11 cellular contexts compared by ENCODE assay signal in the genomic region with DNA sequence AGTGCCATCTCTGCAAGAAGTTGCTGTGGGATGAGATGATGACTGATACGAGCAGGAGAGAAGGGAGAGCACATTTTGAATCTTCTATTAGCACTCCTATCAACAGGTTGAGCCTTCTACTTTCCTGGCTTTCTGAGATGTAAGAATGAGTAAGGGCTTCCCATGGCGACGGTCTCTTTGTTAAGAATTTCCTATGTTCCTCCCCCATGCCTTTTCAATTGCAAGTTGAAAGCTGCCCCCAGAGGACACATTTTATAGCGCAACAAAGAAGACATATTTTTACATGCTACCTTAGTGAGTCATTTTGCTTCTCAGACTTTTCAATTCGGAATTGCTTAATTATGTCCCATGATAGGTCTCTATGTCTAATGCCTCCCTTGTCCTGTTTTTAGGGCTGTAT.
DNase-seq lines count a peak whose midpoint lies in the region; TF ChIP-seq lines count a peak whose summit lies in the region.
"Had no signal": no experiment of that assay in that cellular context is flagged by ENCODE, and none has a peak within 500 bp of the region (broad histone marks: within the 10 kb centered on the region; RNA-seq: fewer than 3 reads in every experiment).

No MANE protein-coding gene starts in this region.

- no peaks in the 10 kb centered on the region for H3K9me3 Mint-ChIP-seq in chondrocyte (ENCODE audit: low read depth)
- peaks cover 7% of the 10 kb centered on the region for H3K9me3 Mint-ChIP-seq in activated T-cell treated with anti-CD3 and anti-CD28 coated beads, Interleukin-2, amount 50 U/mL, for 24 hours
- H3K9me3 Mint-ChIP-seq: memory B cell had no signal

- TF ChIP-seq CTCF in GM12872 (IDR thresholded peaks at IDR 0.05; ENCODE audit: insufficient read depth, low read depth, low read length) = peak; percentile 38; the same call in 1 of the 3 replicates
- peak; percentile 76 for TF ChIP-seq CTCF in chondrocyte (IDR thresholded peaks at IDR 0.05)
- TF ChIP-seq CTCF in GM10248 (IDR thresholded peaks at IDR 0.05; ENCODE audit: control extremely low read depth, extremely low read depth, low read depth, missing control alignments) = no peak

- no peaks in the 10 kb centered on the region for H3K36me3 Mint-ChIP-seq in chondrocyte (ENCODE audit: low read depth)
- no peaks in the 10 kb centered on the region for H3K36me3 Mint-ChIP-seq in activated T-cell treated with anti-CD3 and anti-CD28 coated beads, Interleukin-2, amount 50 U/mL, for 24 hours (ENCODE audit: low read depth)
- H3K36me3 Mint-ChIP-seq: memory B cell had no signal

- peak overlapping the region; percentile 78 for H3K27ac Mint-ChIP-seq in chondrocyte (ENCODE audit: unreplicated experiment)
- no peak overlapping the region for H3K27ac Mint-ChIP-seq in activated T-cell treated with anti-CD3 and anti-CD28 coated beads, Interleukin-2, amount 50 U/mL, for 24 hours
- H3K27ac Mint-ChIP-seq: activated naive CD4-positive, alpha-beta T cell treated with anti-CD3 and anti-CD28 coated beads for 36 hours; memory B cell had no signal

- H3K27me3 Mint-ChIP-seq in chondrocyte (ENCODE audit: low read depth) = no peaks in the 10 kb centered on the region
- H3K27me3 Mint-ChIP-seq in activated T-cell treated with anti-CD3 and anti-CD28 coated beads, Interleukin-2, amount 50 U/mL, for 24 hours = no peaks in the 10 kb centered on the region
- H3K27me3 Mint-ChIP-seq: memory B cell had no signal

- H3K9me3 ChIP-seq in neuron (ENCODE audit: low read length) = no peaks in the 10 kb centered on the region

- H3K27me3 ChIP-seq in neuron (ENCODE audit: insufficient read depth, low read length) = no peaks in the 10 kb centered on the region

- H3K4me1 ChIP-seq in neuron (ENCODE audit: insufficient read depth, low read length) = peaks cover 22% of the 10 kb centered on the region

- DNase-seq in NCI-H226 (peak; percentile 86), chondrocyte (ENCODE audit: low spot score) (no peak), NCI-H1048 (lab: John Stamatoyannopoulos, UW) (no peak), GM10248 (ENCODE audit: extremely low spot score) (no peak)
- DNase-seq in NK-92 treated with Interleukin-12 subunit alpha and Interleukin-12 subunit beta, amount 100 ng/mL, for 24 hours (lab: John Stamatoyannopoulos, UW) = no peak
- no peak for DNase-seq in activated T-cell treated with anti-CD3 and anti-CD28 coated beads, Interleukin-2, amount 50 U/mL, for 24 hours
- DNase-seq: activated naive CD4-positive, alpha-beta T cell treated with anti-CD3 and anti-CD28 coated beads for 36 hours; stimulated activated naive CD8-positive, alpha-beta T cell treated with anti-CD3 and anti-CD28 coated beads, Interleukin-15, Interleukin-2, amounts not matched to agents 100 U/mL and 50 U/mL, for 24 hours had no signal

- CTCF ChIA-PET in GM10248 (lab: Yijun Ruan, JAX) = no interaction called here

- H3K4me1 Mint-ChIP-seq in chondrocyte (ENCODE audit: low read depth) = peaks cover 22% of the 10 kb centered on the region
- H3K4me1 Mint-ChIP-seq in activated T-cell treated with anti-CD3 and anti-CD28 coated beads, Interleukin-2, amount 50 U/mL, for 24 hours (ENCODE audit: low read depth) = no peaks in the 10 kb centered on the region
- H3K4me1 Mint-ChIP-seq: memory B cell had no signal

- POLR2A ChIA-PET in GM10248 (lab: Yijun Ruan, JAX) = no interaction called here

- H3K4me3 ChIP-seq in neuron (ENCODE audit: low read length) = no peak overlapping the region

- H3K36me3 ChIP-seq in neuron (ENCODE audit: insufficient read depth, low read length) = no peaks in the 10 kb centered on the region

- H3K4me3 Mint-ChIP-seq in chondrocyte (ENCODE audit: unreplicated experiment) = no peak overlapping the region
- H3K4me3 Mint-ChIP-seq in activated T-cell treated with anti-CD3 and anti-CD28 coated beads, Interleukin-2, amount 50 U/mL, for 24 hours = no peak overlapping the region
- H3K4me3 Mint-ChIP-seq: activated naive CD4-positive, alpha-beta T cell treated with anti-CD3 and anti-CD28 coated beads for 36 hours; memory B cell had no signal

- H2AFZ ChIP-seq in neuron (ENCODE audit: low read depth, low read length) = peak overlapping the region; percentile 18
